Comparison of ENCODE assay signal across 18 cellular contexts in genomic region chr6:90835584-90836212, GRCh38.
DNase-seq lines count a peak whose midpoint lies in the region; FAIRE-seq and TF ChIP-seq lines count a peak whose summit lies in the region.
"Had no signal": no experiment of that assay in that cellular context is flagged by ENCODE, and none has a peak within 500 bp of the region (broad histone marks: within the 10 kb centered on the region; RNA-seq: fewer than 3 reads in every experiment).

No MANE protein-coding gene starts in this region.

- H3K27me3 ChIP-seq in colonic mucosa (no peaks in the 10 kb centered on the region), small intestine (ENCODE audit: control insufficient read depth in 2 of 2, insufficient read depth in 2 of 2, low read length in 2 of 2) (no peaks in the 10 kb centered on the region)
- H3K27me3 ChIP-seq: foreskin keratinocyte had no signal

- no peak overlapping the region for H3K27ac ChIP-seq in colonic mucosa
- H3K27ac ChIP-seq in small intestine (ENCODE audit: low read depth in 1 of 2, low read length in 1 of 2), result no peak overlapping the region
- H3K27ac ChIP-seq: 22Rv1, coronary artery, foreskin keratinocyte had no signal

- FAIRE-seq in small intestine (lab: Jason Lieb, UNC) (no peak), RCC 7860 (lab: Jason Lieb, UNC) (no peak)

- H3K4me3 ChIP-seq in colonic mucosa (no peak overlapping the region), small intestine (ENCODE audit: low read depth in 1 of 2, low read length in 2 of 2) (no peak overlapping the region), lower leg skin (ENCODE audit: low read depth, poor library complexity, severe bottlenecking) (no peak overlapping the region)
- H3K4me3 ChIP-seq: coronary artery had no signal

- DNase-seq in NCI-H1417 (lab: John Stamatoyannopoulos, UW) (peak in 2 of 3 experiments; percentile 25 to 73), NCI-H1417 treated with DMSO at 0.1 percent for 48 hours (lab: John Stamatoyannopoulos, UW) (no peak), NCI-H2081 treated with DMSO at 0.1 percent for 48 hours (lab: John Stamatoyannopoulos, UW) (peak; percentile 98), colonic mucosa (peak; percentile 23), small intestine (peak; percentile 56), RCC 7860 (ENCODE audit: low spot score) (no peak), lower leg skin (ENCODE audit: low spot score in 2 of 2) (no peak), SHP77 (lab: John Stamatoyannopoulos, UW) (no peak)
- DNase-seq: activated CD4-positive, alpha-beta T cell treated with anti-CD3 and anti-CD28 coated beads for 48 hours; activated naive CD4-positive, alpha-beta T cell treated with anti-CD3 and anti-CD28 coated beads, Interleukin-2, amount 50 U/mL, for 16 hours; effector memory CD8-positive, alpha-beta T cell; foreskin keratinocyte; GDM1; MM.1S; NCI-H2107; NCI-H524 treated with DMSO at 0.1 percent for 48 hours had no signal

- TF ChIP-seq POLR2A in lower leg skin (IDR thresholded peaks at IDR 0.05), result no peak

- H3K36me3 ChIP-seq in colonic mucosa (no peaks in the 10 kb centered on the region), small intestine (ENCODE audit: control insufficient read depth in 2 of 2, insufficient read depth in 2 of 2, low read length in 2 of 2) (no peaks in the 10 kb centered on the region)

- WGBS in small intestine, 3 donors, result 9 to 61% (median 29%) methylated on average over 6 of the region's 6 CpGs
- 68 to 75% methylated on average over 6 of the region's 6 CpGs for whole genome bisulfite sequencing in lower leg skin, 2 donors

- H3K4me1 ChIP-seq in colonic mucosa (no peaks in the 10 kb centered on the region), small intestine (ENCODE audit: control insufficient read depth in 2 of 2, insufficient read depth in 1 of 2, low read depth in 1 of 2, low read length in 1 of 2) (no peaks in the 10 kb centered on the region)
- H3K4me1 ChIP-seq: foreskin keratinocyte had no signal

- H3K9ac ChIP-seq in colonic mucosa (ENCODE audit: low read depth in 2 of 2, low read length in 2 of 2), result no peak overlapping the region

- H3K9me3 ChIP-seq in colonic mucosa (no peaks in the 10 kb centered on the region), small intestine (ENCODE audit: control insufficient read depth, low read depth) (no peaks in the 10 kb centered on the region)

- TF ChIP-seq CTCF in colonic mucosa (IDR thresholded peaks at IDR 0.05), result no peak
- no peak for TF ChIP-seq CTCF in lower leg skin (IDR thresholded peaks at IDR 0.05)

- intact Hi-C loops in colonic mucosa (cut with DNase I) (no loop called here), lower leg skin (cut with DNase I; ENCODE audit: low total_unique reads) (no loop called here)

Comparison
In these comparisons a context has a peak if more than half of its experiments do, and no peak if none do; other contexts are left out.
1. DNase-seq: peak in NCI-H1417 (2 of 3), NCI-H2081 treated with DMSO at 0.1 percent for 48 hours (single experiment), colonic mucosa (single experiment) and small intestine (single experiment); none in NCI-H1417 treated with DMSO at 0.1 percent for 48 hours (single experiment), RCC 7860 (single experiment), lower leg skin (0 of 2) and SHP77 (0 of 2).